In the genomic region with DNA sequence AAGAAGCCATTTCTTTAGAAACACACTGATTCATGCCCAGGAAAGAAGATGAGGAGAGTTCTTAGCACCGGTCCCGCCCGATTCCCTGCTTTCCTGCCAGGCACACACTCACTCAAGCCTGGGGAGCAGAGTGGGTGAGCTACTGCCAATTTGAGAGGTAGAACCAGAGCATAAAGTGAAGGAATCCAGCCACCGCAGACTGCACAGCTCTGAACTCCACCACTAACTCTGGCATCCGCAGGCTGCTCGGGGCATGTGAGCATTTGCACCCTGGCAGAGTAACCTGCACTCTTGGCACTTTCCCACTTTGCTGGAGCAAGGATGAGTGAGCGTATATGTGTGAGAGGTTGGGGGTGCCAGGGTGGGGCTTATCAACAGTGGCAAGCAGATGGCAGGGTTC, we compare ENCODE assay signal across 18 cellular contexts. TPM values are rescaled to one million over a fixed set of nuclear protein-coding genes. Genes with fewer than 3 reads are reported as not detected.
DNase-seq lines count a peak whose midpoint lies in the region; ATAC-seq, FAIRE-seq and TF ChIP-seq lines count a peak whose summit lies in the region.
"Had no signal": no experiment of that assay in that cellular context is flagged by ENCODE, and none has a peak within 500 bp of the region (broad histone marks: within the 10 kb centered on the region; RNA-seq: fewer than 3 reads in every experiment).

No MANE protein-coding gene starts in this region.

- H3K9me3 Mint-ChIP-seq in GM23338 (no peaks in the 10 kb centered on the region), neural progenitor cell (no peaks in the 10 kb centered on the region), Caco-2 (ENCODE audit: unreplicated experiment) (no peaks in the 10 kb centered on the region)
- H3K9me3 Mint-ChIP-seq: CD4-positive, alpha-beta T cell had no signal

- H2BK15ac ChIP-seq in H1 (ENCODE audit: low read length), result peak overlapping the region; percentile 63; the same call in 1 of the 2 replicates

- DNase-seq in GM23338 (ENCODE audit: low spot score), result no peak
- DNase-seq in H1 (ENCODE audit: low read depth in 1 of 2, low spot score in 2 of 2), result peak in 1 of 2 experiments; percentile 47
- no peak for DNase-seq in neural progenitor cell (ENCODE audit: low spot score)
- no peak for DNase-seq in Caco-2
- DNase-seq in HPDE6-E6E7 (ENCODE audit: extremely low spot score), result no peak
- DNase-seq: CD4-positive, alpha-beta T cell; GF-D8; IMR-90; NCI-H1930; NCI-H446; NCI-H69 had no signal

- peak overlapping the region; percentile 33 for H3K56ac ChIP-seq in H1 (replicated peaks; ENCODE audit: insufficient read length, low read depth, low read length)

- H3K4ac ChIP-seq in H1 (replicated peaks; ENCODE audit: insufficient read length, low read depth, low read length), result peak overlapping the region; percentile 22

- H4K91ac ChIP-seq in H1 (replicated peaks; ENCODE audit: insufficient read length, low read length), result peak overlapping the region; percentile 48

- H3K4me1 ChIP-seq in GM23338 (ENCODE audit: insufficient read depth) (peaks cover 49% of the 10 kb centered on the region), HUES64 (ENCODE audit: insufficient read depth, low read length) (peaks cover 34% of the 10 kb centered on the region), H1 (replicated peaks in 1 of 4; ENCODE audit: control insufficient read depth in 3 of 4, insufficient read depth in 4 of 4, low read length in 3 of 4) (peaks cover 31 to 45% (median 37%) of the 10 kb centered on the region in 4 experiments), neural progenitor cell (peaks cover 49% of the 10 kb centered on the region), Caco-2 (no peaks in the 10 kb centered on the region)

- H3K36me3 ChIP-seq in GM23338 (ENCODE audit: insufficient read depth), result no peaks in the 10 kb centered on the region
- H3K36me3 ChIP-seq in HUES64 (ENCODE audit: insufficient read depth, low read length), result no peaks in the 10 kb centered on the region
- H3K36me3 ChIP-seq in H1 (ENCODE audit: control insufficient read depth in 2 of 4, insufficient read depth in 4 of 4, low read length in 3 of 4), result no peaks in the 10 kb centered on the region
- H3K36me3 ChIP-seq in neural progenitor cell, result no peaks in the 10 kb centered on the region
- no peaks in the 10 kb centered on the region for H3K36me3 ChIP-seq in Caco-2 (ENCODE audit: control insufficient read depth, insufficient read depth, low read length)

- peaks cover 74% of the 10 kb centered on the region for H3K4me1 Mint-ChIP-seq in GM23338
- H3K4me1 Mint-ChIP-seq in neural progenitor cell, result peaks cover 18% of the 10 kb centered on the region
- peaks cover 7% of the 10 kb centered on the region for H3K4me1 Mint-ChIP-seq in Caco-2 (ENCODE audit: low read depth, unreplicated experiment)

- H3K27ac ChIP-seq in GM23338 (ENCODE audit: low read depth) (peak overlapping the region; percentile 85), HUES64 (ENCODE audit: low read depth, low read length) (peak overlapping the region; percentile 88; the same call in 1 of the 2 replicates), H1 (ENCODE audit: low read depth, low read length) (peak overlapping the region; percentile 41; the same call in 1 of the 2 replicates), neural progenitor cell (no peak overlapping the region)

- H3K27me3 ChIP-seq in GM23338 (ENCODE audit: insufficient read depth) (peaks cover 5% of the 10 kb centered on the region), HUES64 (ENCODE audit: insufficient read depth, low read length) (peaks cover 11% of the 10 kb centered on the region), H1 (replicated peaks in 1 of 4; ENCODE audit: control insufficient read depth in 3 of 4, extremely low read depth in 1 of 4, insufficient read depth in 3 of 4, low read length in 3 of 4) (peaks cover 0 to 6% (median 3%) of the 10 kb centered on the region in 4 experiments; a peak in 3 of 7 replicates), neural progenitor cell (peaks cover 31% of the 10 kb centered on the region), Caco-2 (replicated peaks; ENCODE audit: control insufficient read depth, insufficient read depth, low read length) (no peaks in the 10 kb centered on the region)

- H3K4me3 Mint-ChIP-seq in GM23338 (peak overlapping the region; percentile 49; the same call in 1 of the 3 replicates), neural progenitor cell (no peak overlapping the region), Caco-2 (ENCODE audit: unreplicated experiment) (no peak overlapping the region)
- H3K4me3 Mint-ChIP-seq: CD4-positive, alpha-beta T cell had no signal

- H2BK120ac ChIP-seq in H1 (replicated peaks; ENCODE audit: low read depth, low read length), result peak overlapping the region; percentile 30

- no peak overlapping the region for H4K5ac ChIP-seq in H1 (ENCODE audit: insufficient read length, low read depth, low read length)

- H3K4me3 ChIP-seq in GM23338 (no peak overlapping the region), HUES64 (ENCODE audit: low read length) (no peak overlapping the region), H1 (ENCODE audit: extremely low read depth in 1 of 4, insufficient read depth in 2 of 4, low read depth in 3 of 4, low read length in 4 of 4) (no peak overlapping the region), neural progenitor cell (no peak overlapping the region), Caco-2 (ENCODE audit: low read depth, low read length) (no peak overlapping the region)

- peak overlapping the region; percentile 98 for H3K18ac ChIP-seq in H1 (ENCODE audit: extremely low read depth, low read length)

- H3K27me3 Mint-ChIP-seq in GM23338 (ENCODE audit: insufficient read depth, low read depth, poor library complexity) (peaks cover 13% of the 10 kb centered on the region), neural progenitor cell (ENCODE audit: insufficient read depth, low read depth) (peaks cover 34% of the 10 kb centered on the region), Caco-2 (ENCODE audit: insufficient read depth, unreplicated experiment) (peaks cover 3% of the 10 kb centered on the region)

- peak overlapping the region; percentile 4 for H4K8ac ChIP-seq in H1 (ENCODE audit: extremely low read depth, insufficient read depth, low read length)

- intact Hi-C loops in Caco-2 (cut with micrococcal nuclease; ENCODE audit: unreplicated experiment), result loop anchor here (10.0 kb wide), 1 partner anchor 65 kb away; no protein-coding TSS in a partner anchor

- H3K9ac ChIP-seq in HUES64 (ENCODE audit: low read depth, low read length), result no peak overlapping the region
- no peak overlapping the region for H3K9ac ChIP-seq in H1 (replicated peaks in 1 of 4; ENCODE audit: extremely low read depth in 1 of 4, low read depth in 3 of 4, low read length in 3 of 4)
- H3K9ac ChIP-seq in neural progenitor cell, result no peak overlapping the region

- H3K79me2 ChIP-seq in GM23338 (replicated peaks; ENCODE audit: insufficient read depth) (no peaks in the 10 kb centered on the region), H1 (ENCODE audit: control insufficient read depth in 1 of 2, insufficient read depth in 2 of 2, low read length in 2 of 2) (no peaks in the 10 kb centered on the region), neural progenitor cell (ENCODE audit: low read depth) (no peaks in the 10 kb centered on the region)

- no peak overlapping the region for H3K14ac ChIP-seq in H1 (ENCODE audit: insufficient read length)

- no peak overlapping the region for H3K23ac ChIP-seq in H1 (ENCODE audit: insufficient read length)

- H2BK20ac ChIP-seq in H1 (ENCODE audit: low read length), result peak overlapping the region; percentile 97

- H3K23me2 ChIP-seq in H1 (ENCODE audit: low read depth, low read length), result peaks cover 5% of the 10 kb centered on the region

- peak overlapping the region; percentile 52 for H3K4me2 ChIP-seq in GM23338
- H3K4me2 ChIP-seq in H1 (ENCODE audit: insufficient read depth in 1 of 2, low read depth in 2 of 2, low read length in 2 of 2), result peak overlapping the region; percentile 32 to 45; a peak in 2 of 4 replicates
- peak overlapping the region; percentile 29 for H3K4me2 ChIP-seq in neural progenitor cell

- peak overlapping the region; percentile 77; the same call in 1 of the 2 replicates for H2BK12ac ChIP-seq in H1 (ENCODE audit: low read depth, low read length)

- POLR2A ChIA-PET in H1 (lab: Charles Lee; ENCODE audit: partially characterized antibody), result interaction anchor here (1.0 to 1.9 kb wide), 7 partner anchors 8 to 106 kb away, joined by 3 to 13 read pairs (median 3); no protein-coding TSS in a partner anchor
- POLR2A ChIA-PET in Caco-2 (lab: Charles Lee), result no interaction called here

- H3K36me3 Mint-ChIP-seq in GM23338 (ENCODE audit: low read depth), result no peaks in the 10 kb centered on the region
- no peaks in the 10 kb centered on the region for H3K36me3 Mint-ChIP-seq in neural progenitor cell
- no peaks in the 10 kb centered on the region for H3K36me3 Mint-ChIP-seq in Caco-2 (ENCODE audit: insufficient read depth, unreplicated experiment)

- H3F3A ChIP-seq in GM23338 (replicated peaks; ENCODE audit: low read depth) (peaks cover 23% of the 10 kb centered on the region), neural progenitor cell (ENCODE audit: low read depth) (peaks cover 41% of the 10 kb centered on the region)

- H3K9me3 ChIP-seq in HUES64 (ENCODE audit: insufficient read depth, low read depth, low read length) (no peaks in the 10 kb centered on the region), H1 (ENCODE audit: insufficient read depth in 2 of 2, low read depth in 1 of 2, low read length in 1 of 2) (no peaks in the 10 kb centered on the region), neural progenitor cell (ENCODE audit: low read depth) (no peaks in the 10 kb centered on the region), Caco-2 (no peaks in the 10 kb centered on the region)

- H4K20me1 ChIP-seq in GM23338 (replicated peaks; ENCODE audit: insufficient read depth) (no peaks in the 10 kb centered on the region), H1 (replicated peaks in 1 of 2; ENCODE audit: control insufficient read depth in 1 of 2, insufficient read depth in 2 of 2, low read length in 2 of 2) (peaks cover 0 to 2% of the 10 kb centered on the region in 2 experiments), neural progenitor cell (ENCODE audit: low read depth) (peaks cover 11% of the 10 kb centered on the region)

- no peak for TF ChIP-seq CTCF in GM23338 (conservative IDR thresholded peaks at IDR 0.05; ENCODE audit: low read depth in 2 of 2)
- TF ChIP-seq CTCF in H1 (IDR thresholded peaks at IDR 0.05; ENCODE audit: control extremely low read depth in 1 of 3, insufficient read depth in 1 of 3, low read depth in 1 of 3, low read length in 3 of 3), result no peak
- no peak for TF ChIP-seq CTCF in neural progenitor cell (IDR thresholded peaks at IDR 0.05)
- TF ChIP-seq CTCF in Caco-2 (IDR thresholded peaks at IDR 0.05; ENCODE audit: insufficient read depth in 1 of 2, low read depth in 1 of 2, low read length in 1 of 2, severe bottlenecking in 1 of 2, unreplicated experiment in 1 of 2), result no peak

- ATAC-seq in GM23338, result no peak
- ATAC-seq in GM18867 (IDR thresholded peaks at IDR 0.05; ENCODE audit: unreplicated experiment), result no peak
- ATAC-seq: Right ventricle myocardium inferior had no signal

- no peak for TF ChIP-seq EP300 in H1 (IDR thresholded peaks at IDR 0.05; ENCODE audit: borderline replicate concordance in 1 of 2, low read depth in 2 of 2, low read length in 2 of 2)

- CTCF ChIA-PET in H1 (lab: Charles Lee; ENCODE audit: partially characterized antibody) (interaction anchor here (1.1 to 2.1 kb wide), 10 partner anchors 8 to 137 kb away, joined by 4 to 13 read pairs (median 5); no protein-coding TSS in a partner anchor), Caco-2 (lab: Charles Lee) (interaction anchor here (0.6 kb wide), 1 partner anchor 111 kb away, joined by 5 read pairs; no protein-coding TSS in a partner anchor)

- H3K79me1 ChIP-seq in H1 (ENCODE audit: low read depth, low read length), result no peaks in the 10 kb centered on the region

- no peak for FAIRE-seq in H1 (lab: Jason Lieb, UNC)
- FAIRE-seq: RCC 7860 had no signal

- peak overlapping the region; percentile 94; the same call in 1 of the 2 replicates for H2BK5ac ChIP-seq in H1 (ENCODE audit: low read depth, low read length)

- 91% methylated on average over 7 of the region's 7 CpGs for WGBS in HUES64
- 83% methylated on average over 7 of the region's 7 CpGs; no CpG with 5 or more reads in 1 of the 2 experiments for WGBS in H1 (ENCODE audit: extremely low coverage in 1 of 2, insufficient coverage in 1 of 2, insufficient read length in 1 of 2, insufficient replicate concordance in 2 of 2, low coverage in 1 of 2, low lambda C conversion rate in 2 of 2, missing lambda C conversion rate in 1 of 2), 2 experiments

- no peak overlapping the region for H2AFZ ChIP-seq in GM23338
- no peak overlapping the region for H2AFZ ChIP-seq in H1 (ENCODE audit: low read length)
- H2AFZ ChIP-seq in neural progenitor cell (replicated peaks), result no peak overlapping the region

- H3K9me2 ChIP-seq in GM23338 (ENCODE audit: insufficient read depth), result 0 out of 2 replicates have a peak, but pooled peaks cover 3% of the 10 kb centered on the region

- peak overlapping the region; percentile 93; the same call in 1 of the 2 replicates for H2AK5ac ChIP-seq in H1 (ENCODE audit: low read depth, low read length)

- H3K27ac Mint-ChIP-seq in GM23338 (peak overlapping the region; percentile 77; the same call in 1 of the 2 replicates), neural progenitor cell (no peak overlapping the region), Caco-2 (ENCODE audit: unreplicated experiment) (no peak overlapping the region)
- H3K27ac Mint-ChIP-seq: CD4-positive, alpha-beta T cell had no signal

- no peak for TF ChIP-seq RAD21 in H1 (IDR thresholded peaks at IDR 0.05 in 1 of 2, conservative IDR thresholded peaks at IDR 0.05 in 1 of 2; ENCODE audit: low read depth in 2 of 2, low read length in 2 of 2)

- no peak for TF ChIP-seq POLR2A in H1 (IDR thresholded peaks at IDR 0.05; ENCODE audit: control extremely low read depth in 1 of 2, low read depth in 2 of 2, low read length in 2 of 2)

- no TSS peak for BruUV-seq in Caco-2 (replicated peaks; lab: Mats Ljungman, UMichigan)

RNA-seq across cellular contexts. Expression of gene SYNDIG1L, which starts 4.0 kb away (rescaled TPM):
- total RNA-seq in GM23338 (2014; rRNA removed; shearing (Covaris generic)), result 1.6 and 2.1 TPM in 2 replicates
- polyA plus RNA-seq in GM23338 (2016; fragmentation: Nextera tagmentation; extraction: Ambion mirVana) (0.65 and 1.4 TPM in 2 replicates), H1 (2011; rRNA removed) (2.5 and 3.2 TPM in 2 replicates)
- 0.40 TPM for polyA plus RNA-seq in HUES64 (2013, experiment 1 of 2)
- polyA plus RNA-seq in HUES64 (2013, experiment 2 of 2), result 0.51 TPM
- total RNA-seq in H1 (2021; fragmentation: NEBNext Ultra II Directional; extraction: Animal tissue kit (Norgen Biotek cat#: 25700)), result 3.0 and 3.5 TPM in 2 replicates
- polyA plus RNA-seq in H1 (2011; cell fraction: cytosol; rRNA removed), result 2.4 TPM
- 2.9 TPM for polyA plus RNA-seq in H1 (2011; cell fraction: nucleus; rRNA removed)
- polyA plus RNA-seq in H1 (2012, experiment 1 of 2), result 1.7 to 3.5 TPM (median 2.9 TPM) in 4 replicates
- 2.8 TPM for polyA plus RNA-seq in H1 (2012, experiment 2 of 2)
- polyA plus RNA-seq in H1 (2013, experiment 1 of 2), result 3.0 TPM
- polyA plus RNA-seq in H1 (2013, experiment 2 of 2), result 2.5 TPM
- polyA minus RNA-seq in H1 (2011; rRNA and poly(A)+ RNA removed), result 1.5 and 2.5 TPM in 2 replicates
- polyA minus RNA-seq in H1 (2011; cell fraction: cytosol; rRNA and poly(A)+ RNA removed), result 1.8 TPM
- 0.90 TPM for polyA minus RNA-seq in H1 (2011; cell fraction: nucleus; rRNA and poly(A)+ RNA removed)
- total RNA-seq in neural progenitor cell (ENCODE audit: low replicate concordance) (0.40 TPM in 1 of 2 replicates, not detected in the other), Caco-2 (2022) (0.29 TPM in 1 of 2 replicates, not detected in the other)
- total RNA-seq: A172; CD4-positive, alpha-beta T cell; IMR-90; M059J; Right ventricle myocardium inferior had no signal
- polyA plus RNA-seq: BJ, IMR-90 had no signal
